In genomic region chr16:51698647-51699046, GRCh38 we compare ENCODE assay signal across 1 cellular context.
A peak's percentile ranks its signal among the peaks of the same experiment; 100 is the strongest.
TF ChIP-seq lines count a peak whose summit lies in the region.

No MANE protein-coding gene starts in this region.

TF ChIP-seq in liver, 16 proteins besides CTCF, POLR2A, EP300 and RAD21 (continued from another document):
- peak; percentile 15 for TF ChIP-seq REST (IDR thresholded peaks at IDR 0.05)
- no peak for TF ChIP-seq ZBTB33 (IDR thresholded peaks at IDR 0.05)
